Comparison of ENCODE assay signal across 10 cellular contexts in the genomic region with DNA sequence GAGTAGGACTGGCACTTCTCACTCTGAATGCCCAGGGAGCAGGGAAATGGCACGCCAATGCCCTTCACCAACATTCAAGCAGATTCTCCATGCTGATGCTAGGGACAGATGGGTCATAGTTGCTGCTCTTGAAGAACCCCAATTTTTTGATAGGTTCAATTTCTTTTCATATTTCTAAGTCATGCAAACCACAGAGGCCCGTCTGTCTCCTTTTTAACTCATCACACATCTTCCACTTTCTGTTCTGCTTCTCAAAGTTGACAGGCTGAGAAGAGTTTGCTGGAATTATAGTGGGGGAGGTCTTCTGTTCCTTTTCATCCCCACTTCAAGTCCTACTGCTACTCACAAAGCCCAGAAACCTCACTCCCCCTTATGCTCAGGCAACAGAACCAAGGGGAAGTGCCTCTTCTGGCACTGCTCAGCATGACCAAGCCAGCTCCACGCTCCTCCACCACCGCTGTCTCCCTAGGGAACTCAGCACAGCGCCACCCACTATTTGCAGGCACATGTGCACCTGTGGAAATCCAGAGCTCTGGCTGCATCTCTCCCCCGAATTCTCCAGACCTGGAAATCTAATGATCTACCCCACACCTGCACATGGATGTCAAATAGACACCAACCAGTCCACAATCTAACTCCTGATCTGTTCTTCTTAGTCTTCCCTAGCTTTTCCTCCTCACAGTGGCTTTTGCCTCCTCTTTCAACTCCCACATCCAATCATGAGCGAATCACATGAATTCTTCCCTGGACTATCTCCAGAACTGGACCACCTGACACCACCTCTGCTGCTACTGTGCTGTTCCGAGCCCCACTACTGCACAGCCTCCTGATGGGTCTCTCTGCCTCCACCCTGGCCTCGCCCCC. TPM values are rescaled to one million over a fixed set of nuclear protein-coding genes. Genes with fewer than 3 reads are reported as not detected.
DNase-seq lines count a peak whose midpoint lies in the region; ATAC-seq and TF ChIP-seq lines count a peak whose summit lies in the region.
"Had no signal": no experiment of that assay in that cellular context is flagged by ENCODE, and none has a peak within 500 bp of the region (broad histone marks: within the 10 kb centered on the region; RNA-seq: fewer than 3 reads in every experiment).

No MANE protein-coding gene starts in this region.

- H3K9me3 Mint-ChIP-seq in immature natural killer cell = no peaks in the 10 kb centered on the region

- no peaks in the 10 kb centered on the region for H3K9me2 ChIP-seq in hepatocyte (replicated peaks; ENCODE audit: insufficient read depth)

- H3K79me2 ChIP-seq in hepatocyte = peaks cover 34% of the 10 kb centered on the region

- H3K27ac Mint-ChIP-seq in immature natural killer cell = peak overlapping the region in 5 of 6 donors; percentile 2 to 64 (median 29)

- no peak overlapping the region for H3K27ac ChIP-seq in hepatocyte
- H3K27ac ChIP-seq: upper lobe of right lung had no signal

- H3K27me3 Mint-ChIP-seq in immature natural killer cell (ENCODE audit: low read depth in 3 of 3) = peaks cover 0 to 1% (median 1%) of the 10 kb centered on the region in 3 donors

- no peak overlapping the region for H3K4me2 ChIP-seq in hepatocyte

- H3K9me3 ChIP-seq in hepatocyte (ENCODE audit: low read depth) = no peaks in the 10 kb centered on the region
- H3K9me3 ChIP-seq: upper lobe of right lung had no signal

- no peaks in the 10 kb centered on the region for H3K36me3 ChIP-seq in hepatocyte (replicated peaks; ENCODE audit: insufficient read depth, low read depth)

- WGBS in hepatocyte (ENCODE audit: low lambda C conversion rate, missing lambda C conversion rate) = 97% methylated on average over 9 of the region's 9 CpGs

- no peak overlapping the region for H2AFZ ChIP-seq in hepatocyte

- H4K20me1 ChIP-seq in hepatocyte (ENCODE audit: insufficient read depth, poor library complexity, severe bottlenecking) = no peaks in the 10 kb centered on the region

- no peaks in the 10 kb centered on the region for H3K27me3 ChIP-seq in hepatocyte
- H3K27me3 ChIP-seq: upper lobe of right lung had no signal

- no peak overlapping the region for H3K4me3 ChIP-seq in hepatocyte
- H3K4me3 ChIP-seq: upper lobe of right lung had no signal

- no peak for TF ChIP-seq CTCF in hepatocyte (IDR thresholded peaks at IDR 0.05; ENCODE audit: poor library complexity)

- ATAC-seq in GM18502 (IDR thresholded peaks at IDR 0.05; ENCODE audit: poor library complexity, unreplicated experiment) (peak; percentile 70), GM21360 (IDR thresholded peaks at IDR 0.05; ENCODE audit: unreplicated experiment) (peak; percentile 59), HG03442 (IDR thresholded peaks at IDR 0.05; ENCODE audit: unreplicated experiment) (peak; percentile 62), SK-N-SH treated with all-trans-retinoic acid at 6 μM for 48 hours (no peak)
- ATAC-seq: upper lobe of right lung had no signal

- DNase-seq in immature natural killer cell = no peak
- no peak for DNase-seq in NOMO-1 (lab: John Stamatoyannopoulos, UW; ENCODE audit: unreplicated experiment in 2 of 2)
- no peak for DNase-seq in hepatocyte (ENCODE audit: low spot score)
- DNase-seq: aorta, NCI-H1417 treated with DMSO at 0.1 percent for 48 hours, upper lobe of right lung had no signal

- peaks cover 4% of the 10 kb centered on the region for H3K4me1 ChIP-seq in hepatocyte (ENCODE audit: insufficient read depth)
- H3K4me1 ChIP-seq: upper lobe of right lung had no signal

- H3K4me1 Mint-ChIP-seq in immature natural killer cell = peaks cover 43 to 64% of the 10 kb centered on the region in 2 donors

- H3K4me3 Mint-ChIP-seq in immature natural killer cell = no peak overlapping the region

- H3K36me3 Mint-ChIP-seq in immature natural killer cell = peaks cover 46 to 78% (median 51%) of the 10 kb centered on the region in 3 donors

TF ChIP-seq in SK-N-SH treated with all-trans-retinoic acid at 6 μM for 48 hours, 23 proteins besides CTCF, POLR2A, EP300 and RAD21 (continues in another document):
- TF ChIP-seq, protein P1, sequence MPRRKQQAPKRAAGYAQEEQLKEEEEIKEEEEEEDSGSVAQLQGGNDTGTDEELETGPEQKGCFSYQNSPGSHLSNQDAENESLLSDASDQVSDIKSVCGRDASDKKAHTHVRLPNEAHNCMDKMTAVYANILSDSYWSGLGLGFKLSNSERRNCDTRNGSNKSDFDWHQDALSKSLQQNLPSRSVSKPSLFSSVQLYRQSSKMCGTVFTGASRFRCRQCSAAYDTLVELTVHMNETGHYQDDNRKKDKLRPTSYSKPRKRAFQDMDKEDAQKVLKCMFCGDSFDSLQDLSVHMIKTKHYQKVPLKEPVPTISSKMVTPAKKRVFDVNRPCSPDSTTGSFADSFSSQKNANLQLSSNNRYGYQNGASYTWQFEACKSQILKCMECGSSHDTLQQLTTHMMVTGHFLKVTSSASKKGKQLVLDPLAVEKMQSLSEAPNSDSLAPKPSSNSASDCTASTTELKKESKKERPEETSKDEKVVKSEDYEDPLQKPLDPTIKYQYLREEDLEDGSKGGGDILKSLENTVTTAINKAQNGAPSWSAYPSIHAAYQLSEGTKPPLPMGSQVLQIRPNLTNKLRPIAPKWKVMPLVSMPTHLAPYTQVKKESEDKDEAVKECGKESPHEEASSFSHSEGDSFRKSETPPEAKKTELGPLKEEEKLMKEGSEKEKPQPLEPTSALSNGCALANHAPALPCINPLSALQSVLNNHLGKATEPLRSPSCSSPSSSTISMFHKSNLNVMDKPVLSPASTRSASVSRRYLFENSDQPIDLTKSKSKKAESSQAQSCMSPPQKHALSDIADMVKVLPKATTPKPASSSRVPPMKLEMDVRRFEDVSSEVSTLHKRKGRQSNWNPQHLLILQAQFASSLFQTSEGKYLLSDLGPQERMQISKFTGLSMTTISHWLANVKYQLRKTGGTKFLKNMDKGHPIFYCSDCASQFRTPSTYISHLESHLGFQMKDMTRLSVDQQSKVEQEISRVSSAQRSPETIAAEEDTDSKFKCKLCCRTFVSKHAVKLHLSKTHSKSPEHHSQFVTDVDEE (CRISPR knock-in tag; IDR thresholded peaks at IDR 0.05) = no peak
- TF ChIP-seq RARB (CRISPR knock-in tag; IDR thresholded peaks at IDR 0.05) = no peak
- no peak for TF ChIP-seq ZNF8 (CRISPR knock-in tag; IDR thresholded peaks at IDR 0.05)
- TF ChIP-seq, protein P2, sequence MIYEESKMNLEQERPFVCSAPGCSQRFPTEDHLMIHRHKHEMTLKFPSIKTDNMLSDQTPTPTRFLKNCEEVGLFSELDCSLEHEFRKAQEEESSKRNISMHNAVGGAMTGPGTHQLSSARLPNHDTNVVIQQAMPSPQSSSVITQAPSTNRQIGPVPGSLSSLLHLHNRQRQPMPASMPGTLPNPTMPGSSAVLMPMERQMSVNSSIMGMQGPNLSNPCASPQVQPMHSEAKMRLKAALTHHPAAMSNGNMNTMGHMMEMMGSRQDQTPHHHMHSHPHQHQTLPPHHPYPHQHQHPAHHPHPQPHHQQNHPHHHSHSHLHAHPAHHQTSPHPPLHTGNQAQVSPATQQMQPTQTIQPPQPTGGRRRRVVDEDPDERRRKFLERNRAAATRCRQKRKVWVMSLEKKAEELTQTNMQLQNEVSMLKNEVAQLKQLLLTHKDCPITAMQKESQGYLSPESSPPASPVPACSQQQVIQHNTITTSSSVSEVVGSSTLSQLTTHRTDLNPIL (CRISPR knock-in tag; IDR thresholded peaks at IDR 0.05; ENCODE audit: low read depth) = no peak
- no peak for TF ChIP-seq GLIS3 (CRISPR knock-in tag; IDR thresholded peaks at IDR 0.05)
- no peak for TF ChIP-seq TCF4 (CRISPR knock-in tag; IDR thresholded peaks at IDR 0.05; ENCODE audit: borderline replicate concordance)
- TF ChIP-seq BACH2 (CRISPR knock-in tag; IDR thresholded peaks at IDR 0.05; ENCODE audit: borderline replicate concordance) = no peak
- no peak for TF ChIP-seq ZNF565 (CRISPR knock-in tag; conservative IDR thresholded peaks at IDR 0.05; ENCODE audit: low read depth)
- no peak for TF ChIP-seq ISL1 (CRISPR knock-in tag; IDR thresholded peaks at IDR 0.05)
- TF ChIP-seq CSDC2 (CRISPR knock-in tag; IDR thresholded peaks at IDR 0.05) = no peak
- TF ChIP-seq ZFP3 (CRISPR knock-in tag; IDR thresholded peaks at IDR 0.05) = no peak
- no peak for TF ChIP-seq ESRRG (CRISPR knock-in tag; IDR thresholded peaks at IDR 0.05)
- TF ChIP-seq, protein P3, sequence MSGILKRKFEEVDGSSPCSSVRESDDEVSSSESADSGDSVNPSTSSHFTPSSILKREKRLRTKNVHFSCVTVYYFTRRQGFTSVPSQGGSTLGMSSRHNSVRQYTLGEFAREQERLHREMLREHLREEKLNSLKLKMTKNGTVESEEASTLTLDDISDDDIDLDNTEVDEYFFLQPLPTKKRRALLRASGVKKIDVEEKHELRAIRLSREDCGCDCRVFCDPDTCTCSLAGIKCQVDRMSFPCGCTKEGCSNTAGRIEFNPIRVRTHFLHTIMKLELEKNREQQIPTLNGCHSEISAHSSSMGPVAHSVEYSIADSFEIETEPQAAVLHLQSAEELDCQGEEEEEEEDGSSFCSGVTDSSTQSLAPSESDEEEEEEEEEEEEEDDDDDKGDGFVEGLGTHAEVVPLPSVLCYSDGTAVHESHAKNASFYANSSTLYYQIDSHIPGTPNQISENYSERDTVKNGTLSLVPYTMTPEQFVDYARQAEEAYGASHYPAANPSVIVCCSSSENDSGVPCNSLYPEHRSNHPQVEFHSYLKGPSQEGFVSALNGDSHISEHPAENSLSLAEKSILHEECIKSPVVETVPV (CRISPR knock-in tag; IDR thresholded peaks at IDR 0.05) = no peak
- TF ChIP-seq TOX (CRISPR knock-in tag; IDR thresholded peaks at IDR 0.05; ENCODE audit: borderline replicate concordance) = no peak
- no peak for TF ChIP-seq SNAI2 (CRISPR knock-in tag; IDR thresholded peaks at IDR 0.05)

RNA-seq across cellular contexts. Expression of a gene that starts 10.7 kb away (rescaled TPM):
- polyA plus RNA-seq in immature natural killer cell (1 to 10 TPM; 3.1 to 6.6 (median 4.1) TPM), hepatocyte (2.5 and 3.8 TPM in 2 replicates)
- total RNA-seq in hepatocyte = 6.7 and 6.9 TPM in 2 replicates

RNA-seq across cellular contexts. Expression of a gene that starts 16.8 kb away (rescaled TPM):
- polyA plus RNA-seq in immature natural killer cell (10 to 100 TPM in 1 of 3 donors, 1 to 10 TPM in 2; 7.5 to 13.4 (median 9.5) TPM), hepatocyte (51.2 and 52.7 TPM in 2 replicates)
- total RNA-seq in hepatocyte = 38.2 and 46.5 TPM in 2 replicates

RNA-seq across cellular contexts. Expression of a gene that starts 31.8 kb away (rescaled TPM):
- polyA plus RNA-seq in immature natural killer cell (10 to 100 TPM; 10.2 to 19.0 (median 13.2) TPM), hepatocyte (19.2 and 25.1 TPM in 2 replicates)
- total RNA-seq in hepatocyte = 9.3 and 15.3 TPM in 2 replicates

RNA-seq across cellular contexts. Expression of a gene that starts 31.9 kb away (rescaled TPM):
- polyA plus RNA-seq in immature natural killer cell (1 to 10 TPM in 1 of 3 donors, under 1 TPM in 2; 0.15 to 1.0 (median 0.44) TPM), hepatocyte (2.9 and 3.8 TPM in 2 replicates)
- 2.2 and 2.6 TPM in 2 replicates for total RNA-seq in hepatocyte
